In genomic region chr10:132309466-132309865, GRCh38 we compare ENCODE assay signal across 16 cellular contexts. TPM values are rescaled to one million over a fixed set of nuclear protein-coding genes. Genes with fewer than 3 reads are reported as not detected.
DNase-seq lines count a peak whose midpoint lies in the region; FAIRE-seq and TF ChIP-seq lines count a peak whose summit lies in the region.
"Had no signal": no experiment of that assay in that cellular context is flagged by ENCODE, and none has a peak within 500 bp of the region (broad histone marks: within the 10 kb centered on the region; RNA-seq: fewer than 3 reads in every experiment).

No MANE protein-coding gene starts in this region.

- H3K27ac Mint-ChIP-seq in CD8-positive, alpha-beta memory T cell, result no peak overlapping the region
- no peak overlapping the region for H3K27ac Mint-ChIP-seq in brain
- H3K27ac Mint-ChIP-seq in nephron, result no peak overlapping the region

- H3K4me1 Mint-ChIP-seq in CD8-positive, alpha-beta memory T cell, result peaks cover 5 to 16% (median 13%) of the 10 kb centered on the region in 3 donors
- H3K4me1 Mint-ChIP-seq in brain (peaks cover 38% of the 10 kb centered on the region), nephron (peaks cover 5% of the 10 kb centered on the region)

- DNase-seq in CD8-positive, alpha-beta memory T cell, result no peak
- DNase-seq in NCI-H1105 treated with DMSO at 0.1 percent for 48 hours (lab: John Stamatoyannopoulos, UW) (no peak), foreskin melanocyte (no peak), H54 (ENCODE audit: insufficient read length, low spot score) (no peak)
- DNase-seq: activated CD4-positive, alpha-beta T cell treated with anti-CD3 and anti-CD28 coated beads, Interleukin-2, amount 50 U/mL, for 4 hours; dermis blood vessel endothelial cell; DND-41; NCI-H2107; nucleus accumbens; PC-9; stimulated activated CD4-positive, alpha-beta T cell treated with anti-CD3 and anti-CD28 coated beads, Interleukin-1b, Interleukin-23, amount 100 ng/mL, for 48 hours had no signal

- H3K9me3 Mint-ChIP-seq in CD8-positive, alpha-beta memory T cell, result peaks cover 0 to 2% (median 0%) of the 10 kb centered on the region in 5 donors
- peaks cover 5 to 11% (median 9%) of the 10 kb centered on the region in 5 experiments for H3K9me3 Mint-ChIP-seq in brain
- H3K9me3 Mint-ChIP-seq in nephron, result peaks cover 12% of the 10 kb centered on the region

- H3K27me3 ChIP-seq in BLaER1, result peaks cover 37% of the 10 kb centered on the region
- H3K27me3 ChIP-seq in CD8-positive, alpha-beta memory T cell (ENCODE audit: insufficient read depth, low read length, poor library complexity, severe bottlenecking), result no peaks in the 10 kb centered on the region
- H3K27me3 ChIP-seq: body of pancreas had no signal

- H3K27me3 Mint-ChIP-seq in CD8-positive, alpha-beta memory T cell, result peaks cover 0 to 1% of the 10 kb centered on the region in 2 donors
- H3K27me3 Mint-ChIP-seq in brain (peaks cover 26% of the 10 kb centered on the region), nephron (ENCODE audit: low read depth) (peaks cover 60% of the 10 kb centered on the region)

- TF ChIP-seq CTCF in brain (conservative IDR thresholded peaks at IDR 0.05) (no peak), nephron (IDR thresholded peaks at IDR 0.05; ENCODE audit: unreplicated experiment in 3 of 3) (no peak)

- H3K36me3 Mint-ChIP-seq in CD8-positive, alpha-beta memory T cell, result peaks cover 0 to 1% (median 0%) of the 10 kb centered on the region in 3 donors
- peaks cover 9% of the 10 kb centered on the region for H3K36me3 Mint-ChIP-seq in brain
- peaks cover 5% of the 10 kb centered on the region for H3K36me3 Mint-ChIP-seq in nephron (ENCODE audit: low read depth)

- peak overlapping the region; percentile 99 for H3K4me2 ChIP-seq in BLaER1

- CTCF ChIA-PET in CD8-positive, alpha-beta memory T cell (lab: Charles Lee), result no interaction called here

- POLR2A ChIA-PET in CD8-positive, alpha-beta memory T cell (lab: Charles Lee), result no interaction called here

- no peak overlapping the region for H3K4me3 ChIP-seq in BLaER1
- no peak overlapping the region for H3K4me3 ChIP-seq in CD8-positive, alpha-beta memory T cell (ENCODE audit: low read length)
- H3K4me3 ChIP-seq: body of pancreas, SJSA1 had no signal

- no peak for TF ChIP-seq POLR2A in H54 (IDR thresholded peaks at IDR 0.05; ENCODE audit: low read depth, low read length)

- H3K4me1 ChIP-seq in BLaER1, result peaks cover 47% of the 10 kb centered on the region
- peaks cover 10% of the 10 kb centered on the region for H3K4me1 ChIP-seq in CD8-positive, alpha-beta memory T cell (ENCODE audit: insufficient read depth, low read length)

- H3K27ac ChIP-seq in BLaER1, result no peak overlapping the region
- H3K27ac ChIP-seq in CD8-positive, alpha-beta memory T cell (ENCODE audit: low read depth, low read length), result no peak overlapping the region
- H3K27ac ChIP-seq: body of pancreas, PC-9, SJSA1 had no signal

- H4K20me1 ChIP-seq in BLaER1, result peaks cover 36% of the 10 kb centered on the region

- no peak for FAIRE-seq in H54 (lab: Jason Lieb, UNC)

- peaks cover 28% of the 10 kb centered on the region for H3K9me3 ChIP-seq in BLaER1
- no peaks in the 10 kb centered on the region for H3K9me3 ChIP-seq in CD8-positive, alpha-beta memory T cell (ENCODE audit: low read length)
- H3K9me3 ChIP-seq: body of pancreas had no signal

- H3K4me3 Mint-ChIP-seq in CD8-positive, alpha-beta memory T cell, result peak overlapping the region; percentile 29 to 79 (median 71)
- H3K4me3 Mint-ChIP-seq in brain (peak overlapping the region; percentile 76 to 86 (median 81)), nephron (peak overlapping the region; percentile 81 to 82 (median 82))

- H3K9ac ChIP-seq in BLaER1, result no peak overlapping the region

- H3K36me3 ChIP-seq in BLaER1, result 0 out of 2 replicates have a peak, but pooled peaks cover 6% of the 10 kb centered on the region
- no peaks in the 10 kb centered on the region for H3K36me3 ChIP-seq in CD8-positive, alpha-beta memory T cell (ENCODE audit: insufficient read depth, low read length)
- H3K36me3 ChIP-seq: SJSA1 had no signal

RNA-seq across cellular contexts. Expression of gene STK32C, which starts 1.7 kb away (rescaled TPM):
- 10 to 100 TPM; 14.0 to 14.9 TPM for total RNA-seq in CD8-positive, alpha-beta memory T cell
- polyA plus RNA-seq in CD8-positive, alpha-beta memory T cell, result 8.5 TPM
- 72.6 TPM for polyA plus RNA-seq in brain (ENCODE audit: insufficient read depth, low read depth, low replicate concordance)

RNA-seq across cellular contexts. Expression of gene LRRC27, which starts 22.5 kb away (rescaled TPM):
- 1 to 10 TPM; 1.8 to 3.1 TPM for total RNA-seq in CD8-positive, alpha-beta memory T cell
- 5.7 TPM for polyA plus RNA-seq in CD8-positive, alpha-beta memory T cell
- polyA plus RNA-seq in brain (ENCODE audit: insufficient read depth, low read depth, low replicate concordance), result 16.2 TPM
